ENCODE assay signal across 1 cellular context in the genomic region with DNA sequence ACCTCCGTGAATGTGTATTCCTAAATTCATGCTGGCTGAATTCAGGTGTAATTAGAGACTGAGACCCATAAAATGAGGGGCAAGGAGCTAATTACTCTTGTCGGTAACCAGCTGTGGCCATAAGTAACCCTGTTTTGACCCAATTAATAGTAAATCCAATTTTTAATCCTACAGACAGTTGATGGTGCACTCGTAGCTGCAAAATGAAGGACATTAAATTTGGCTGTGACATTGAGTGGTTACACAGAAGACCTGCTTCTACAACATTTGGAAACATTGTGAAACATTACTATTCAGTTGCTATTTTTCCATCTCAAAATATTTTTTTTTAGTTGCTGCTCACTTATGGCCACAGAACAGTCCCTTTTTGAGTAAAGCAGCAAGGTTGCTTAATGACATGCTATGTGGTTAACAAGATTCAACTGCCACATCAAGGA.
TF ChIP-seq lines count a peak whose summit lies in the region.

No MANE protein-coding gene starts in this region.

TF ChIP-seq in HepG2, 621 proteins besides CTCF, POLR2A, EP300 and RAD21 (continued from another document):
- no peak for TF ChIP-seq BCLAF1 (IDR thresholded peaks at IDR 0.05)
